Comparison of ENCODE assay signal across 15 cellular contexts in the genomic region with DNA sequence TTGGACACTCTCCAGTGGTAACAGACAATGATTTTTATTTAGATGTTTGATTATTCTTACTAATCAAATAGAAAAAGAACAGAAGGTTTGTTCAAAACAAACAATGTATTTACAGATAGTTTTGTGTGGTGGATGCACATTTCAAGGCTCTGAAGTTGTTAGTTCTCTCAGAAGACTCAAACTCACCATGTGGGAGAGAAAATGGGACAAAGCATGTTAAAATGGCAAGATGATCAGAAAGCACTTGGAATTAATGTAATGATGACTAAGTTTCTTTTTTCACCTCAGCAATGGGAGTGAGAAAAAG.
DNase-seq lines count a peak whose midpoint lies in the region; ATAC-seq, FAIRE-seq and TF ChIP-seq lines count a peak whose summit lies in the region.
"Had no signal": no experiment of that assay in that cellular context is flagged by ENCODE, and none has a peak within 500 bp of the region (broad histone marks: within the 10 kb centered on the region; RNA-seq: fewer than 3 reads in every experiment).

No MANE protein-coding gene starts in this region.

- no peak for ATAC-seq in T-cell (replicated peaks in 1 of 4)
- no peak for ATAC-seq in HG03097 (IDR thresholded peaks at IDR 0.05; ENCODE audit: low FRiP score, unreplicated experiment)
- ATAC-seq: activated CD8-positive, alpha-beta memory T cell treated with anti-CD3 and anti-CD28 coated beads, Interleukin-2, amount 10 ng/mL, durations not matched to agents 7 days and 5 days; stimulated activated naive B cell treated with anti-CD40 and anti-IgM and Interleukin-4, amounts not matched to agents 10 μg/mL and 1 μg/mL and 100 μg/mL, for 72 hours had no signal

- H3K36me3 ChIP-seq in BLaER1 (no peaks in the 10 kb centered on the region), trophoblast cell (ENCODE audit: control insufficient read depth in 1 of 2, insufficient read depth in 2 of 2, low read length in 2 of 2) (no peaks in the 10 kb centered on the region)
- H3K36me3 ChIP-seq: HAP-1 had no signal

- H3K4me1 ChIP-seq in BLaER1 (peaks cover 37% of the 10 kb centered on the region), trophoblast cell (ENCODE audit: control insufficient read depth in 1 of 2, insufficient read depth in 2 of 2, low read length in 2 of 2) (peaks cover 13 to 18% of the 10 kb centered on the region in 2 experiments)
- H3K4me1 ChIP-seq: HAP-1 had no signal

- no peak for TF ChIP-seq POLR2A in GM12891 (IDR thresholded peaks at IDR 0.05; ENCODE audit: low read depth, low read length)

- H3K27ac ChIP-seq in BLaER1 (no peak overlapping the region), trophoblast cell (ENCODE audit: low read depth, low read length) (no peak overlapping the region)

- peaks cover 13% of the 10 kb centered on the region for H3K9me3 ChIP-seq in BLaER1
- H3K9me3 ChIP-seq in trophoblast cell (ENCODE audit: insufficient read depth, low read depth, low read length): no peaks in the 10 kb centered on the region
- H3K9me3 ChIP-seq: HAP-1 had no signal

- peak overlapping the region; percentile 63 for H2BK12ac ChIP-seq in trophoblast cell (ENCODE audit: low read length)

- H3K14ac ChIP-seq in trophoblast cell (ENCODE audit: low read length): peak overlapping the region; percentile 75

- H3K9me3 Mint-ChIP-seq in T-cell: no peaks in the 10 kb centered on the region
- H3K9me3 Mint-ChIP-seq in glutamatergic neuron (ENCODE audit: unreplicated experiment): peaks cover 1% of the 10 kb centered on the region
- H3K9me3 Mint-ChIP-seq in HFFc6: no peaks in the 10 kb centered on the region
- H3K9me3 Mint-ChIP-seq in immature natural killer cell: no peaks in the 10 kb centered on the region
- H3K9me3 Mint-ChIP-seq: activated B cell treated with CpG ODN at 0.5 μM for 24 hours; endodermal cell; stimulated activated naive B cell treated with anti-CD40 and anti-IgM and Interleukin-4, amounts not matched to agents 10 μg/mL and 1 μg/mL and 100 μg/mL, for 72 hours had no signal

- H3K18ac ChIP-seq in trophoblast cell (ENCODE audit: low read length): peak overlapping the region; percentile 84

- H3K4me3 Mint-ChIP-seq in T-cell (peak overlapping the region in 1 of 3 donors; percentile 46), glutamatergic neuron (ENCODE audit: unreplicated experiment) (no peak overlapping the region), HFFc6 (no peak overlapping the region), immature natural killer cell (no peak overlapping the region)
- H3K4me3 Mint-ChIP-seq: activated B cell treated with CpG ODN at 0.5 μM for 24 hours; activated CD8-positive, alpha-beta memory T cell treated with anti-CD3 and anti-CD28 coated beads, Interleukin-2, amount 10 ng/mL, durations not matched to agents 7 days and 5 days; endodermal cell; stimulated activated naive B cell treated with anti-CD40 and anti-IgM and Interleukin-4, amounts not matched to agents 10 μg/mL and 1 μg/mL and 100 μg/mL, for 72 hours had no signal

- CTCF ChIA-PET in T-cell (lab: Charles Lee): no interaction called here

- H4K8ac ChIP-seq in trophoblast cell (ENCODE audit: low read depth, low read length): peak overlapping the region; percentile 69

- peak overlapping the region; percentile 94 for H2BK120ac ChIP-seq in trophoblast cell (ENCODE audit: insufficient read depth, low read length, poor library complexity)

- TF ChIP-seq CTCF in glutamatergic neuron (IDR thresholded peaks at IDR 0.05; ENCODE audit: partially characterized antibody, unreplicated experiment): no peak
- no peak for TF ChIP-seq CTCF in HFFc6 (IDR thresholded peaks at IDR 0.05)

- FAIRE-seq in GM12891 (lab: Jason Lieb, UNC): no peak
- FAIRE-seq: frontal cortex had no signal

- H3K27ac Mint-ChIP-seq in T-cell (peak overlapping the region; percentile 56 to 79), glutamatergic neuron (ENCODE audit: unreplicated experiment) (peak overlapping the region; percentile 89), HFFc6 (no peak overlapping the region), immature natural killer cell (no peak overlapping the region)
- H3K27ac Mint-ChIP-seq: activated B cell treated with CpG ODN at 0.5 μM for 24 hours; activated CD8-positive, alpha-beta memory T cell treated with anti-CD3 and anti-CD28 coated beads, Interleukin-2, amount 10 ng/mL, durations not matched to agents 7 days and 5 days; stimulated activated naive B cell treated with anti-CD40 and anti-IgM and Interleukin-4, amounts not matched to agents 10 μg/mL and 1 μg/mL and 100 μg/mL, for 72 hours had no signal

- H3K4ac ChIP-seq in trophoblast cell (ENCODE audit: low read depth, low read length): no peak overlapping the region

- H3K79me2 ChIP-seq in trophoblast cell (ENCODE audit: control insufficient read depth, insufficient read depth, low read length, poor library complexity): peaks cover 2% of the 10 kb centered on the region

- H3K36me3 Mint-ChIP-seq in T-cell (no peaks in the 10 kb centered on the region), glutamatergic neuron (ENCODE audit: unreplicated experiment) (no peaks in the 10 kb centered on the region), HFFc6 (ENCODE audit: low read depth) (no peaks in the 10 kb centered on the region), immature natural killer cell (no peaks in the 10 kb centered on the region)
- H3K36me3 Mint-ChIP-seq: activated CD8-positive, alpha-beta memory T cell treated with anti-CD3 and anti-CD28 coated beads, Interleukin-2, amount 10 ng/mL, durations not matched to agents 7 days and 5 days; stimulated activated naive B cell treated with anti-CD40 and anti-IgM and Interleukin-4, amounts not matched to agents 10 μg/mL and 1 μg/mL and 100 μg/mL, for 72 hours had no signal

- H4K20me1 ChIP-seq in BLaER1: no peaks in the 10 kb centered on the region

- H3K4me1 Mint-ChIP-seq in T-cell (peaks cover 34 to 46% (median 35%) of the 10 kb centered on the region in 3 donors), glutamatergic neuron (ENCODE audit: low read depth, unreplicated experiment) (peaks cover 28% of the 10 kb centered on the region), HFFc6 (ENCODE audit: low read depth) (peaks cover 30% of the 10 kb centered on the region), immature natural killer cell (peaks cover 19% of the 10 kb centered on the region in 2 donors)
- H3K4me1 Mint-ChIP-seq: activated B cell treated with CpG ODN at 0.5 μM for 24 hours had no signal

- no peak overlapping the region for H3K9ac ChIP-seq in BLaER1
- no peak overlapping the region for H3K9ac ChIP-seq in trophoblast cell (ENCODE audit: low read length)

- H3K23ac ChIP-seq in trophoblast cell (ENCODE audit: low read length): no peak overlapping the region

- H3K4me2 ChIP-seq in BLaER1: peak overlapping the region; percentile 67; the same call in 1 of the 2 replicates
- H3K4me2 ChIP-seq in trophoblast cell (ENCODE audit: low read length): no peak overlapping the region

- H3K27me3 ChIP-seq in BLaER1: no peaks in the 10 kb centered on the region
- no peaks in the 10 kb centered on the region for H3K27me3 ChIP-seq in trophoblast cell (ENCODE audit: insufficient read depth, low read length)

- no peak overlapping the region for H2AK5ac ChIP-seq in trophoblast cell (ENCODE audit: low read length)

- H2BK5ac ChIP-seq in trophoblast cell (ENCODE audit: low read depth, low read length, poor library complexity): no peak overlapping the region

- DNase-seq in T-cell (no peak), glutamatergic neuron (no peak), trophoblast cell (no peak), GM12891 (ENCODE audit: insufficient read length, low spot score) (no peak), HFFc6 (no peak), immature natural killer cell (no peak)
- DNase-seq: activated B cell treated with CpG ODN at 0.5 μM for 24 hours; activated CD8-positive, alpha-beta memory T cell treated with anti-CD3 and anti-CD28 coated beads, Interleukin-2, amount 10 ng/mL, durations not matched to agents 7 days and 5 days; endodermal cell; KG1; stimulated activated naive B cell treated with anti-CD40 and anti-IgM and Interleukin-4, amounts not matched to agents 10 μg/mL and 1 μg/mL and 100 μg/mL, for 72 hours had no signal

- H3K27me3 Mint-ChIP-seq in T-cell (no peaks in the 10 kb centered on the region), glutamatergic neuron (ENCODE audit: unreplicated experiment) (peaks cover 2% of the 10 kb centered on the region), HFFc6 (ENCODE audit: insufficient read depth) (no peaks in the 10 kb centered on the region), immature natural killer cell (ENCODE audit: low read depth in 3 of 3) (peaks cover 1 to 5% (median 3%) of the 10 kb centered on the region in 3 donors)
- H3K27me3 Mint-ChIP-seq: activated CD8-positive, alpha-beta memory T cell treated with anti-CD3 and anti-CD28 coated beads, Interleukin-2, amount 10 ng/mL, durations not matched to agents 7 days and 5 days had no signal

- peaks cover 18% of the 10 kb centered on the region for H3K79me1 ChIP-seq in trophoblast cell (ENCODE audit: low read length)

- peak overlapping the region; percentile 75 for H4K91ac ChIP-seq in trophoblast cell (ENCODE audit: low read depth, low read length)

- no peak overlapping the region for H4K12ac ChIP-seq in trophoblast cell (ENCODE audit: low read depth, low read length)

- H3K4me3 ChIP-seq in BLaER1 (no peak overlapping the region), trophoblast cell (ENCODE audit: low read depth, low read length) (no peak overlapping the region)
- H3K4me3 ChIP-seq: HAP-1 had no signal

- no peak overlapping the region for H2AFZ ChIP-seq in trophoblast cell (ENCODE audit: insufficient read depth, low read length, poor library complexity)

- POLR2A ChIA-PET in T-cell (lab: Charles Lee): no interaction called here

TF ChIP-seq in GM12891, 5 proteins besides CTCF, POLR2A, EP300 and RAD21:
- TF ChIP-seq PAX5 (IDR thresholded peaks at IDR 0.05; ENCODE audit: insufficient read depth, low read length, severe bottlenecking) (no peak), TAF1 (IDR thresholded peaks at IDR 0.05; ENCODE audit: low read depth, low read length) (no peak), SPI1 (IDR thresholded peaks at IDR 0.05; ENCODE audit: low read depth, low read length) (no peak), POLR2AphosphoS5 (IDR thresholded peaks at IDR 0.05; ENCODE audit: low read depth, low read length) (no peak), POU2F2 (IDR thresholded peaks at IDR 0.05; ENCODE audit: low read depth, low read length) (no peak)

Comparison
In these comparisons a context has a peak if more than half of its experiments do, and no peak if none do; other contexts are left out.
1. H3K27ac Mint-ChIP-seq: peak in T-cell (2 of 2) and glutamatergic neuron (single experiment); none in HFFc6 (single experiment) and immature natural killer cell (0 of 6).